In genomic region chr4:105707783-105708182, GRCh38 we compare ENCODE assay signal across 7 cellular contexts. TPM values are rescaled to one million over a fixed set of nuclear protein-coding genes. Genes with fewer than 3 reads are reported as not detected.
DNase-seq lines count a peak whose midpoint lies in the region; ATAC-seq lines count a peak whose summit lies in the region.

No MANE protein-coding gene starts in this region.

- no peak for ATAC-seq in activated naive CD4-positive, alpha-beta T cell treated with anti-CD3 and anti-CD28 coated beads, Interleukin-2, amount 50 U/mL, for 72 hours
- ATAC-seq in stimulated activated memory B cell treated with anti-CD40 and anti-IgM and Interleukin-4, amounts not matched to agents 10 μg/mL and 1 μg/mL and 100 μg/mL, for 72 hours = no peak
- no peak for ATAC-seq in HG03565 (IDR thresholded peaks at IDR 0.05; ENCODE audit: unreplicated experiment)

- H3K9me3 Mint-ChIP-seq in activated naive CD4-positive, alpha-beta T cell treated with anti-CD3 and anti-CD28 coated beads, Interleukin-2, amount 50 U/mL, for 72 hours = no peaks in the 10 kb centered on the region
- no peaks in the 10 kb centered on the region for H3K9me3 Mint-ChIP-seq in immature natural killer cell
- no peaks in the 10 kb centered on the region for H3K9me3 Mint-ChIP-seq in stimulated activated memory B cell treated with anti-CD40 and anti-IgM and Interleukin-4, amounts not matched to agents 10 μg/mL and 1 μg/mL and 100 μg/mL, for 72 hours

- H3K4me1 ChIP-seq in HUES48 (ENCODE audit: control insufficient read depth, insufficient read depth, low read length) = peaks cover 10% of the 10 kb centered on the region; the same call in 1 of the 2 replicates

- no peaks in the 10 kb centered on the region for H3K9me3 ChIP-seq in HUES48 (ENCODE audit: control insufficient read depth, insufficient read depth, low read length)

- H3K4me3 Mint-ChIP-seq in immature natural killer cell = peak overlapping the region; percentile 99 to 100 (median 99)
- H3K4me3 Mint-ChIP-seq in stimulated activated memory B cell treated with anti-CD40 and anti-IgM and Interleukin-4, amounts not matched to agents 10 μg/mL and 1 μg/mL and 100 μg/mL, for 72 hours = peak overlapping the region; percentile 98

- no peaks in the 10 kb centered on the region for H3K36me3 ChIP-seq in HUES48 (ENCODE audit: control insufficient read depth, insufficient read depth, low read length)

- DNase-seq in activated naive CD4-positive, alpha-beta T cell treated with anti-CD3 and anti-CD28 coated beads, Interleukin-2, amount 50 U/mL, for 72 hours (ENCODE audit: low spot score in 2 of 2) = no peak
- DNase-seq in immature natural killer cell = no peak
- no peak for DNase-seq in T1000 (lab: John Stamatoyannopoulos, UW)
- DNase-seq in H4 (ENCODE audit: low spot score) = no peak

- H3K27me3 ChIP-seq in HUES48 (ENCODE audit: control insufficient read depth, insufficient read depth, low read length) = no peaks in the 10 kb centered on the region

- H3K4me3 ChIP-seq in HUES48 (ENCODE audit: low read depth, low read length) = peak overlapping the region; percentile 97

- peak overlapping the region; percentile 83 for H3K9ac ChIP-seq in HUES48 (ENCODE audit: low read depth, low read length)

- peaks cover 0 to 7% (median 0%) of the 10 kb centered on the region in 3 donors for H3K27me3 Mint-ChIP-seq in immature natural killer cell (ENCODE audit: low read depth in 3 of 3)
- H3K27me3 Mint-ChIP-seq in stimulated activated memory B cell treated with anti-CD40 and anti-IgM and Interleukin-4, amounts not matched to agents 10 μg/mL and 1 μg/mL and 100 μg/mL, for 72 hours = no peaks in the 10 kb centered on the region

- H3K4me1 Mint-ChIP-seq in immature natural killer cell = peaks cover 11 to 31% of the 10 kb centered on the region in 2 donors
- H3K4me1 Mint-ChIP-seq in stimulated activated memory B cell treated with anti-CD40 and anti-IgM and Interleukin-4, amounts not matched to agents 10 μg/mL and 1 μg/mL and 100 μg/mL, for 72 hours = peaks cover 38% of the 10 kb centered on the region

- peak overlapping the region; percentile 99 for H3K27ac ChIP-seq in HUES48 (ENCODE audit: low read depth, low read length)

- H3K36me3 Mint-ChIP-seq in activated naive CD4-positive, alpha-beta T cell treated with anti-CD3 and anti-CD28 coated beads, Interleukin-2, amount 50 U/mL, for 72 hours = peaks cover 19 to 24% of the 10 kb centered on the region in 2 donors
- no peaks in the 10 kb centered on the region for H3K36me3 Mint-ChIP-seq in immature natural killer cell
- peaks cover 7% of the 10 kb centered on the region for H3K36me3 Mint-ChIP-seq in stimulated activated memory B cell treated with anti-CD40 and anti-IgM and Interleukin-4, amounts not matched to agents 10 μg/mL and 1 μg/mL and 100 μg/mL, for 72 hours

- H3K27ac Mint-ChIP-seq in activated naive CD4-positive, alpha-beta T cell treated with anti-CD3 and anti-CD28 coated beads, Interleukin-2, amount 50 U/mL, for 72 hours = peak overlapping the region; percentile 96 to 98
- H3K27ac Mint-ChIP-seq in immature natural killer cell = peak overlapping the region; percentile 94 to 98 (median 96)
- H3K27ac Mint-ChIP-seq in stimulated activated memory B cell treated with anti-CD40 and anti-IgM and Interleukin-4, amounts not matched to agents 10 μg/mL and 1 μg/mL and 100 μg/mL, for 72 hours = peak overlapping the region; percentile 89

RNA-seq across cellular contexts. Expression of gene INTS12, which starts 0.7 kb away (rescaled TPM):
- total RNA-seq in activated naive CD4-positive, alpha-beta T cell treated with anti-CD3 and anti-CD28 coated beads, Interleukin-2, amount 50 U/mL, for 72 hours = 10 to 100 TPM; 16.3 to 20.9 TPM
- 10 to 100 TPM; 17.2 to 30.6 (median 21.5) TPM for polyA plus RNA-seq in immature natural killer cell
- 18.1 and 26.5 TPM in 2 replicates for total RNA-seq in H4 (2014; rRNA removed; shearing (Covaris generic))

RNA-seq across cellular contexts. Expression of gene GSTCD, which starts 0.8 kb away (rescaled TPM):
- total RNA-seq in activated naive CD4-positive, alpha-beta T cell treated with anti-CD3 and anti-CD28 coated beads, Interleukin-2, amount 50 U/mL, for 72 hours = 10 to 100 TPM in 1 of 2 donors, 1 to 10 TPM in 1; 7.4 to 15.7 TPM
- polyA plus RNA-seq in immature natural killer cell = 1 to 10 TPM; 1.8 to 2.1 (median 2.0) TPM
- 11.2 and 15.8 TPM in 2 replicates for total RNA-seq in H4 (2014; rRNA removed; shearing (Covaris generic))
